In genomic region chr3:115085197-115085865, GRCh38 we compare ENCODE assay signal across 1 cellular context.
TF ChIP-seq lines count a peak whose summit lies in the region.

No MANE protein-coding gene starts in this region.

TF ChIP-seq in H1, 55 proteins besides CTCF, POLR2A, EP300 and RAD21:
- TF ChIP-seq GABPA (IDR thresholded peaks at IDR 0.05; ENCODE audit: borderline replicate concordance, insufficient read depth, low read length) (no peak), NANOG (IDR thresholded peaks at IDR 0.05; ENCODE audit: insufficient read depth, low read depth, low read length, poor library complexity, severe bottlenecking) (no peak), ATF2 (IDR thresholded peaks at IDR 0.05; ENCODE audit: low read length) (no peak), POLR2AphosphoS5 (IDR thresholded peaks at IDR 0.05; ENCODE audit: low read depth, low read length) (no peak), CREB1 (IDR thresholded peaks at IDR 0.05) (no peak), RNF2 (IDR thresholded peaks at IDR 0.05; ENCODE audit: borderline replicate concordance, low read depth, low read length, missing control alignments, poor library complexity, severe bottlenecking) (no peak), TBP (IDR thresholded peaks at IDR 0.05; ENCODE audit: low read depth, low read length) (no peak), HDAC6 (IDR thresholded peaks at IDR 0.05; ENCODE audit: low read depth, low read length) (no peak)
TF ChIP-seq in H1: peak in this region for 0.
